Comparison of ENCODE assay signal across 18 cellular contexts in genomic region chr11:69333149-69333710, GRCh38. TPM values are rescaled to one million over a fixed set of nuclear protein-coding genes. Genes with fewer than 3 reads are reported as not detected.
DNase-seq lines count a peak whose midpoint lies in the region; ATAC-seq, FAIRE-seq and TF ChIP-seq lines count a peak whose summit lies in the region.
"Had no signal": no experiment of that assay in that cellular context is flagged by ENCODE, and none has a peak within 500 bp of the region (broad histone marks: within the 10 kb centered on the region; RNA-seq: fewer than 3 reads in every experiment).

No MANE protein-coding gene starts in this region.

- H3K4me1 ChIP-seq in K562 (replicated peaks in 1 of 2; ENCODE audit: control insufficient read depth in 2 of 2, insufficient read depth in 2 of 2, low read length in 2 of 2) = peaks cover 0 to 16% of the 10 kb centered on the region in 2 experiments; a peak in 4 of 5 replicates
- peaks cover 0 to 1% of the 10 kb centered on the region in 2 donors for H3K4me1 ChIP-seq in neuronal stem cell (ENCODE audit: control insufficient read depth in 2 of 2, insufficient read depth in 1 of 2, low read depth in 1 of 2, low read length in 2 of 2)
- peaks cover 15% of the 10 kb centered on the region for H3K4me1 ChIP-seq in CD4-positive, alpha-beta memory T cell (ENCODE audit: insufficient read depth, low read length)

- no peaks in the 10 kb centered on the region for H3K9me3 ChIP-seq in K562 (replicated peaks; ENCODE audit: control insufficient read depth, insufficient read depth, low read depth, low read length)
- H3K9me3 ChIP-seq in neuronal stem cell (replicated peaks in 1 of 2; ENCODE audit: control insufficient read depth in 2 of 2, insufficient read depth in 1 of 2, low read depth in 1 of 2, low read length in 2 of 2) = no peaks in the 10 kb centered on the region
- H3K9me3 ChIP-seq in CD4-positive, alpha-beta memory T cell (ENCODE audit: control insufficient read depth in 1 of 2, low read length in 2 of 2) = no peaks in the 10 kb centered on the region
- H3K9me3 ChIP-seq: Caco-2 had no signal

- peak overlapping the region; percentile 0 for H3K18ac ChIP-seq in neuronal stem cell (ENCODE audit: low read length)

- no peak overlapping the region for H2BK120ac ChIP-seq in neuronal stem cell (ENCODE audit: low read depth, low read length)

- no peak overlapping the region; a peak in 1 of 4 replicates for H3K9ac ChIP-seq in K562 (ENCODE audit: insufficient read depth in 1 of 2, low read depth in 2 of 2, low read length in 2 of 2)
- no peak overlapping the region for H3K9ac ChIP-seq in neuronal stem cell (ENCODE audit: low read depth, low read length, poor library complexity)

- H3K27me3 ChIP-seq in K562 (ENCODE audit: control insufficient read depth in 2 of 2, insufficient read depth in 2 of 2, low read length in 2 of 2) (no peaks in the 10 kb centered on the region; a peak in 1 of 5 replicates), neuronal stem cell (ENCODE audit: control insufficient read depth in 3 of 3, insufficient read depth in 3 of 3, low read depth in 1 of 3, low read length in 3 of 3) (no peaks in the 10 kb centered on the region)
- H3K27me3 ChIP-seq in CD4-positive, alpha-beta memory T cell (ENCODE audit: insufficient read depth, low read length) = no peaks in the 10 kb centered on the region

- peaks cover 15% of the 10 kb centered on the region for H3K4me1 Mint-ChIP-seq in type B pancreatic cell (ENCODE audit: unreplicated experiment)
- H3K4me1 Mint-ChIP-seq in CD4-positive, alpha-beta memory T cell = peaks cover 12 to 28% (median 14%) of the 10 kb centered on the region in 4 donors

- H4K91ac ChIP-seq in neuronal stem cell (ENCODE audit: low read depth, low read length, poor library complexity) = no peak overlapping the region

- no peak overlapping the region for H2BK5ac ChIP-seq in neuronal stem cell (ENCODE audit: low read length)

- no peak for TF ChIP-seq RAD21 in K562 (CRISPR knock-in tag; conservative IDR thresholded peaks at IDR 0.05 in 1 of 2, IDR thresholded peaks at IDR 0.05 in 1 of 2)

- intact Hi-C loops in K562 (cut with micrococcal nuclease) = no loop called here
- intact Hi-C loops in CD4-positive, alpha-beta memory T cell (cut with micrococcal nuclease) = no loop called here

- H2AK5ac ChIP-seq in neuronal stem cell (ENCODE audit: low read depth, low read length) = no peak overlapping the region

- no peaks in the 10 kb centered on the region for H3K27me3 Mint-ChIP-seq in type B pancreatic cell
- H3K27me3 Mint-ChIP-seq in CD4-positive, alpha-beta memory T cell = no peaks in the 10 kb centered on the region

- H3K4me2 ChIP-seq in K562 (ENCODE audit: insufficient read depth, low read length) (no peak overlapping the region), neuronal stem cell (ENCODE audit: insufficient read depth, low read length, poor library complexity, severe bottlenecking) (no peak overlapping the region)

- POLR2A ChIA-PET in K562 (lab: Yijun Ruan, JAX) = no interaction called here
- POLR2A ChIA-PET in CD4-positive, alpha-beta memory T cell (lab: Charles Lee; ENCODE audit: partially characterized antibody) = no interaction called here

- no peak overlapping the region for H3K27ac Mint-ChIP-seq in type B pancreatic cell
- H3K27ac Mint-ChIP-seq in CD4-positive, alpha-beta memory T cell = no peak overlapping the region
- H3K27ac Mint-ChIP-seq: H9 had no signal

- TF ChIP-seq CTCF in K562 (IDR thresholded peaks at IDR 0.05 in 2 of 3, conservative IDR thresholded peaks at IDR 0.05 in 1 of 3; ENCODE audit: insufficient read depth in 2 of 3, low read depth in 1 of 3, low read length in 3 of 3) (no peak), type B pancreatic cell (conservative IDR thresholded peaks at IDR 0.05) (no peak)

- no peak overlapping the region for H2BK12ac ChIP-seq in neuronal stem cell (ENCODE audit: low read length)

- H2BK15ac ChIP-seq in neuronal stem cell (ENCODE audit: low read length) = no peak overlapping the region

- TF ChIP-seq EP300 in K562 (IDR thresholded peaks at IDR 0.05; ENCODE audit: low read length) = no peak

- H3K27ac ChIP-seq in K562 (ENCODE audit: extremely low read depth, low read depth, low read length) = no peak overlapping the region
- no peak overlapping the region for H3K27ac ChIP-seq in neuronal stem cell (replicated peaks; ENCODE audit: low read length)
- no peak overlapping the region for H3K27ac ChIP-seq in CD4-positive, alpha-beta memory T cell (ENCODE audit: low read depth, low read length)

- no peaks in the 10 kb centered on the region; the same call in 2 of the 3 replicates for H3K36me3 ChIP-seq in K562 (ENCODE audit: control insufficient read depth, insufficient read depth, low read length)
- no peaks in the 10 kb centered on the region for H3K36me3 ChIP-seq in neuronal stem cell (replicated peaks in 1 of 2; ENCODE audit: control insufficient read depth in 2 of 2, insufficient read depth in 2 of 2, low read length in 2 of 2)
- H3K36me3 ChIP-seq in CD4-positive, alpha-beta memory T cell (ENCODE audit: insufficient read depth, low read length) = no peaks in the 10 kb centered on the region

- FAIRE-seq in K562 (lab: Jason Lieb, UNC) = no peak

- H3K9me1 ChIP-seq in K562 (ENCODE audit: control insufficient read depth, insufficient read depth, low read length) = peaks cover 6% of the 10 kb centered on the region

- no peaks in the 10 kb centered on the region for H3K9me3 Mint-ChIP-seq in type B pancreatic cell
- H3K9me3 Mint-ChIP-seq in CD4-positive, alpha-beta memory T cell = peaks cover 0 to 13% (median under 1%) of the 10 kb centered on the region in 8 donors
- H3K9me3 Mint-ChIP-seq: H9 had no signal

- no peak for TF ChIP-seq POLR2A in K562 (conservative IDR thresholded peaks at IDR 0.05)

- CTCF ChIA-PET in K562 (lab: Yijun Ruan, JAX; ENCODE audit: low intra/inter-chr PET ratio) = no interaction called here
- CTCF ChIA-PET in CD4-positive, alpha-beta memory T cell (lab: Charles Lee; ENCODE audit: partially characterized antibody) = no interaction called here

- H3K23ac ChIP-seq in neuronal stem cell (ENCODE audit: low read depth, low read length, poor library complexity) = no peak overlapping the region

- no peak for ATAC-seq in K562
- ATAC-seq in HG03521 (IDR thresholded peaks at IDR 0.05; ENCODE audit: unreplicated experiment) = no peak

- H3K4me3 Mint-ChIP-seq in type B pancreatic cell = no peak overlapping the region
- H3K4me3 Mint-ChIP-seq in CD4-positive, alpha-beta memory T cell = no peak overlapping the region
- H3K4me3 Mint-ChIP-seq: H9 had no signal

- BruUV-seq in K562 (replicated peaks; lab: Mats Ljungman, UMichigan) = no TSS peak

- H3K4me3 ChIP-seq in K562 (no peak overlapping the region), neuronal stem cell (ENCODE audit: low read length in 2 of 2) (no peak overlapping the region)
- H3K4me3 ChIP-seq in CD4-positive, alpha-beta memory T cell (ENCODE audit: low read length in 2 of 2) = no peak overlapping the region

- DNase-seq in RPMI7951 (ENCODE audit: low read depth) = peak; percentile 36
- no peak for DNase-seq in K562 (ENCODE audit: extremely low read depth in 1 of 4, low spot score in 3 of 4)
- no peak for DNase-seq in neuronal stem cell (ENCODE audit: low spot score)
- peak; percentile 31 for DNase-seq in type B pancreatic cell (ENCODE audit: extremely low spot score, unreplicated experiment)
- DNase-seq in CD4-positive, alpha-beta memory T cell = no peak
- DNase-seq in NCI-H2081 (lab: John Stamatoyannopoulos, UW) = no peak
- DNase-seq: ACHN, AML-193, DMS153, NCI-H1417, NCI-H187 treated with DMSO at 0.1 percent for 48 hours, NCI-H446, NCI-H69, OCI-M1 had no signal

- H4K20me1 ChIP-seq in K562 (replicated peaks; ENCODE audit: control insufficient read depth, insufficient read depth, low read length) = 0 out of 2 replicates have a peak, but pooled peaks cover 6% of the 10 kb centered on the region

- 23% methylated on average over 2 of the region's 2 CpGs for WGBS in K562 (ENCODE audit: insufficient coverage, low coverage, missing lambda C conversion rate)
- WGBS in neuronal stem cell (ENCODE audit: extremely low coverage in 2 of 2, insufficient read length in 2 of 2, insufficient replicate concordance in 1 of 2), 2 donors = no CpG with 5 or more reads among the region's 2 CpGs

- H4K8ac ChIP-seq in neuronal stem cell (ENCODE audit: low read depth, low read length) = no peak overlapping the region

- H3K14ac ChIP-seq in neuronal stem cell (ENCODE audit: low read length) = no peak overlapping the region

- H3K4ac ChIP-seq in neuronal stem cell (ENCODE audit: low read length) = no peak overlapping the region

- no peaks in the 10 kb centered on the region for H3K36me3 Mint-ChIP-seq in type B pancreatic cell
- no peaks in the 10 kb centered on the region for H3K36me3 Mint-ChIP-seq in CD4-positive, alpha-beta memory T cell

- H2AFZ ChIP-seq in K562 (ENCODE audit: low read depth, low read length) (no peak overlapping the region), neuronal stem cell (ENCODE audit: low read length) (no peak overlapping the region)

- H3K79me1 ChIP-seq in neuronal stem cell (ENCODE audit: low read depth, low read length) = no peaks in the 10 kb centered on the region

- peaks cover 40% of the 10 kb centered on the region for H3K79me2 ChIP-seq in K562 (ENCODE audit: control insufficient read depth, insufficient read depth, low read length)

- in situ Hi-C loops in K562 (cut with MboI) = no loop called here

RNA-seq across cellular contexts. Expression of gene MYEOV, which starts 39.3 kb away (rescaled TPM):
- total RNA-seq in RPMI7951 (2014; rRNA removed; shearing (Covaris generic)) = 8.3 and 9.5 TPM in 2 replicates
- total RNA-seq in K562 (2011; cell fraction: chromatin; rRNA removed; ENCODE audit: low replicate concordance) = 153 and 334 TPM in 2 replicates
- 281 and 292 TPM in 2 replicates for total RNA-seq in K562 (2011; cell fraction: nucleolus; rRNA removed)
- total RNA-seq in K562 (2011; cell fraction: nucleoplasm; rRNA removed) = 180 and 211 TPM in 2 replicates
- 29.5 and 33.6 TPM in 2 replicates for total RNA-seq in K562 (2014; rRNA removed)
- 29.7 and 32.2 TPM in 2 replicates for total RNA-seq in K562 (2014; rRNA removed; fragmentation: Illumina TruSeq; extraction: Trizol)
- total RNA-seq in K562 (2015; rRNA removed; fragmentation: Illumina TruSeq; extraction: Trizol) = 26.1 and 28.1 TPM in 2 replicates
- total RNA-seq in K562 (2021) = 77.7 and 92.3 TPM in 2 replicates
- polyA plus RNA-seq in K562 (2011; rRNA removed) = 133 TPM in 2 replicates
- 96.6 and 154 TPM in 2 replicates for polyA plus RNA-seq in K562 (2011; cell fraction: cytosol; rRNA removed)
- 301 and 457 TPM in 2 replicates for polyA plus RNA-seq in K562 (2011; cell fraction: nucleus; rRNA removed)
- polyA plus RNA-seq in K562 (2012) = 69.0 and 89.1 TPM in 2 replicates
- 68.2 and 86.9 TPM in 2 replicates for polyA plus RNA-seq in K562 (2014; fragmentation: Illumina TruSeq; extraction: Trizol)
- polyA plus RNA-seq in K562 (2014; fragmentation: Nextera tagmentation; extraction: Ambion mirVana) = 10 to 100 TPM; 10.2 to 11.5 TPM
- polyA plus RNA-seq in K562 (2014; rRNA removed) = 80.9 and 87.6 TPM in 2 replicates
- polyA minus RNA-seq in K562 (2011; rRNA and poly(A)+ RNA removed) = 48.1 and 73.1 TPM in 2 replicates
- polyA minus RNA-seq in K562 (2011; cell fraction: cytosol; rRNA and poly(A)+ RNA removed) = 38.3 and 45.9 TPM in 2 replicates
- 87.9 and 158 TPM in 2 replicates for polyA minus RNA-seq in K562 (2011; cell fraction: nucleus; rRNA and poly(A)+ RNA removed)
- polyA plus RNA-seq in neuronal stem cell (2013, experiment 1 of 2) = 0.08 TPM
- 0.26 TPM for polyA plus RNA-seq in neuronal stem cell (2013, experiment 2 of 2)
- 4.1 and 4.3 TPM in 2 replicates for total RNA-seq in type B pancreatic cell (ENCODE audit: low replicate concordance)
- not detected for total RNA-seq in CD4-positive, alpha-beta memory T cell
- not detected for polyA plus RNA-seq in CD4-positive, alpha-beta memory T cell
- total RNA-seq: SK-MEL-5 had no signal

Comparison
In these comparisons a context has a peak if more than half of its experiments do, and no peak if none do; other contexts are left out.
1. DNase-seq: peak in RPMI7951 (single experiment) and type B pancreatic cell (single experiment); none in K562 (0 of 4), neuronal stem cell (single experiment), CD4-positive, alpha-beta memory T cell (0 of 5) and NCI-H2081 (0 of 2).